1 cellular context compared by ENCODE assay signal in genomic region chr3:150975096-150975991, GRCh38.
TF ChIP-seq lines count a peak whose summit lies in the region.

No MANE protein-coding gene starts in this region.

TF ChIP-seq in K562, 482 proteins besides CTCF, POLR2A, EP300 and RAD21 (continued from another document):
- TF ChIP-seq ATF4 (CRISPR knock-in tag; IDR thresholded peaks at IDR 0.05) = peak; percentile 63; the same call in 1 of the 2 replicates
- 0 out of 2 replicates have a peak, but pooled peaks have one; percentile 23 for TF ChIP-seq L3MBTL2 (IDR thresholded peaks at IDR 0.05)
- peak; percentile 62 for TF ChIP-seq ZNF175 (CRISPR knock-in tag; IDR thresholded peaks at IDR 0.05; ENCODE audit: low read depth)
- no peak for TF ChIP-seq CEBPG (CRISPR knock-in tag; IDR thresholded peaks at IDR 0.05)
- peak; percentile 16 to 89; a peak in 3 of 4 replicates for TF ChIP-seq CEBPG (tag; conservative IDR thresholded peaks at IDR 0.05 in 1 of 2, IDR thresholded peaks at IDR 0.05 in 1 of 2)
- no peak for TF ChIP-seq ZFP1 (CRISPR knock-in tag; IDR thresholded peaks at IDR 0.05)
- TF ChIP-seq ZNF584 (CRISPR knock-in tag; IDR thresholded peaks at IDR 0.05; ENCODE audit: low read depth) = 0 out of 2 replicates have a peak, but pooled peaks have one; percentile 56
TF ChIP-seq in K562: peak in this region for 5.
